In genomic region chr10:125823663-125824251, GRCh38 we compare ENCODE assay signal across 8 cellular contexts. TPM values are rescaled to one million over a fixed set of nuclear protein-coding genes. Genes with fewer than 3 reads are reported as not detected.
DNase-seq lines count a peak whose midpoint lies in the region; ATAC-seq, FAIRE-seq and TF ChIP-seq lines count a peak whose summit lies in the region.

No MANE protein-coding gene starts in this region.

- H3K9me3 ChIP-seq in endocrine pancreas (ENCODE audit: control insufficient read depth, low read length) (no peaks in the 10 kb centered on the region), pancreas (no peaks in the 10 kb centered on the region)

- H3K27ac ChIP-seq in pancreas = peak overlapping the region; percentile 82 to 94 (median 90)

- H3K4me3 ChIP-seq in endocrine pancreas (ENCODE audit: control insufficient read depth, insufficient read depth, low read length) (peak overlapping the region; percentile 94), pancreas (peak overlapping the region; percentile 89 to 99 (median 97))

- H3K4me1 ChIP-seq in endocrine pancreas (ENCODE audit: control insufficient read depth, insufficient read depth, low read length) = peaks cover 21% of the 10 kb centered on the region
- H3K4me1 ChIP-seq in pancreas = peaks cover 23 to 27% (median 24%) of the 10 kb centered on the region in 3 donors

- in situ Hi-C loops in ACHN (cut with HindIII; ENCODE audit: low pct_ligation_motif_present, low pct_unique_long_range_greater_than_20kb, low sequenced_read_pairs) = no loop called here

- DNase-seq in ACHN = peak; percentile 26
- DNase-seq in RPMI8226 = peak; percentile 7
- peak in 1 of 6 donors; percentile 59 for DNase-seq in pancreas
- no peak for DNase-seq in NCI-H345 treated with DMSO at 0.1 percent for 48 hours (lab: John Stamatoyannopoulos, UW; ENCODE audit: unreplicated experiment)
- DNase-seq in posterior vena cava (ENCODE audit: low spot score) = no peak

- H3K27me3 ChIP-seq in endocrine pancreas (ENCODE audit: control insufficient read depth, insufficient read depth, low read length) (no peaks in the 10 kb centered on the region), pancreas (no peaks in the 10 kb centered on the region)

- H3K36me3 ChIP-seq in endocrine pancreas (ENCODE audit: control insufficient read depth, insufficient read depth, low read length) (peaks cover 3% of the 10 kb centered on the region), pancreas (peaks cover 0 to 14% (median 9%) of the 10 kb centered on the region in 3 donors)

- WGBS in pancreas, 2 donors = 0% methylated on average over 20 of the region's 20 CpGs

- intact Hi-C loops in pancreas (cut with DNase I) (no loop called here), posterior vena cava (cut with DNase I) (loop anchor here in 1 of 2 donors (10.0 kb wide), 1 partner anchor 89 kb away; no protein-coding TSS in a partner anchor)

- ATAC-seq in GM19438 (IDR thresholded peaks at IDR 0.05; ENCODE audit: low read depth, unreplicated experiment) (peak; percentile 9), pancreas (peak; percentile 4 to 6 (median 4)), GM21619 (IDR thresholded peaks at IDR 0.05; ENCODE audit: unreplicated experiment) (no peak)

- FAIRE-seq in pancreas (lab: Jason Lieb, UNC) = no peak

- peak overlapping the region; percentile 93 for H3K9ac ChIP-seq in endocrine pancreas (ENCODE audit: control insufficient read depth, insufficient read depth, low read length)

- TF ChIP-seq CTCF in pancreas (IDR thresholded peaks at IDR 0.05) = no peak

RNA-seq across cellular contexts. Expression of gene BCCIP, which starts 0.4 kb away (rescaled TPM):
- 10 to 100 TPM; 18.6 to 31.2 (median 25.3) TPM for total RNA-seq in pancreas
- 10 to 100 TPM; 30.0 to 40.8 TPM for polyA plus RNA-seq in pancreas
- total RNA-seq in posterior vena cava = 10 to 100 TPM; 37.5 to 38.8 TPM

RNA-seq across cellular contexts. Expression of gene UROS, which starts 0.7 kb away (rescaled TPM):
- 10 to 100 TPM; 12.8 to 20.1 (median 18.1) TPM for total RNA-seq in pancreas
- 10 to 100 TPM; 30.4 to 34.4 TPM for polyA plus RNA-seq in pancreas
- 10 to 100 TPM; 28.2 to 31.4 TPM for total RNA-seq in posterior vena cava

RNA-seq across cellular contexts. Expression of gene MMP21, which starts 48.1 kb away (rescaled TPM):
- total RNA-seq in pancreas = under 1 TPM in 5 of 6 donors, not detected in 1; 0.12 to 0.22 (median 0.14) TPM
- under 1 TPM; 0.19 to 0.35 TPM for polyA plus RNA-seq in pancreas
- total RNA-seq in posterior vena cava = under 1 TPM; 0.28 to 0.38 TPM

RNA-seq across cellular contexts. Expression of gene DHX32, which starts 57.3 kb away (rescaled TPM):
- 10 to 100 TPM; 17.2 to 33.1 (median 24.9) TPM for total RNA-seq in pancreas
- polyA plus RNA-seq in pancreas = 10 to 100 TPM; 16.9 to 18.6 TPM
- total RNA-seq in posterior vena cava = 10 to 100 TPM; 19.0 to 25.1 TPM

Comparison
In these comparisons a context has a peak if more than half of its experiments do, and no peak if none do; other contexts are left out.
1. DNase-seq: peak in ACHN (single experiment) and RPMI8226 (single experiment); none in NCI-H345 treated with DMSO at 0.1 percent for 48 hours (single experiment) and posterior vena cava (single experiment).